8 cellular contexts compared by ENCODE assay signal in genomic region chr3:179196098-179196497, GRCh38. TPM values are rescaled to one million over a fixed set of nuclear protein-coding genes. Genes with fewer than 3 reads are reported as not detected.
DNase-seq lines count a peak whose midpoint lies in the region; ATAC-seq and TF ChIP-seq lines count a peak whose summit lies in the region.

No MANE protein-coding gene starts in this region.

- H3K4me3 Mint-ChIP-seq in natural killer cell (peak overlapping the region; percentile 42), T-helper 17 cell (no peak overlapping the region), osteocyte (ENCODE audit: unreplicated experiment) (no peak overlapping the region)
- H3K4me3 Mint-ChIP-seq in natural killer cell treated with Interleukin-12 subunit alpha and Interleukin-12 subunit beta and Interleukin-15 and Interleukin-18, amount 100 ng/mL, for 72 hours, result no peak overlapping the region

- peak; percentile 50 to 75 (median 58) for ATAC-seq in natural killer cell
- no peak for ATAC-seq in natural killer cell treated with Interleukin-12 subunit alpha and Interleukin-12 subunit beta and Interleukin-15 and Interleukin-18, amount 100 ng/mL, for 72 hours
- peak; percentile 72 for ATAC-seq in HG02970 (IDR thresholded peaks at IDR 0.05; ENCODE audit: low FRiP score, unreplicated experiment)
- ATAC-seq in T-helper 17 cell, result peak; percentile 78
- ATAC-seq in gastrocnemius medialis, result no peak

- no peaks in the 10 kb centered on the region for H3K27me3 ChIP-seq in gastrocnemius medialis

- DNase-seq in natural killer cell (no peak), T-helper 17 cell (no peak), osteocyte (ENCODE audit: extremely low spot score, unreplicated experiment) (no peak), gastrocnemius medialis (no peak), HPDE6-E6E7 (ENCODE audit: extremely low spot score) (no peak), SKM-1 (lab: John Stamatoyannopoulos, UW; ENCODE audit: unreplicated experiment) (no peak)
- no peak for DNase-seq in natural killer cell treated with Interleukin-12 subunit alpha and Interleukin-12 subunit beta and Interleukin-15 and Interleukin-18, amount 100 ng/mL, for 72 hours (ENCODE audit: low spot score)

- H3K27me3 Mint-ChIP-seq in natural killer cell (ENCODE audit: low read depth in 2 of 2), result no peaks in the 10 kb centered on the region
- H3K27me3 Mint-ChIP-seq in natural killer cell treated with Interleukin-12 subunit alpha and Interleukin-12 subunit beta and Interleukin-15 and Interleukin-18, amount 100 ng/mL, for 72 hours, result no peaks in the 10 kb centered on the region
- H3K27me3 Mint-ChIP-seq in T-helper 17 cell, result no peaks in the 10 kb centered on the region
- no peaks in the 10 kb centered on the region for H3K27me3 Mint-ChIP-seq in osteocyte (ENCODE audit: unreplicated experiment)

- H3K36me3 ChIP-seq in gastrocnemius medialis, result peaks cover 0 to 11% of the 10 kb centered on the region in 2 donors

- H3K9me3 Mint-ChIP-seq in natural killer cell (no peaks in the 10 kb centered on the region), osteocyte (ENCODE audit: unreplicated experiment) (no peaks in the 10 kb centered on the region)
- no peaks in the 10 kb centered on the region for H3K9me3 Mint-ChIP-seq in natural killer cell treated with Interleukin-12 subunit alpha and Interleukin-12 subunit beta and Interleukin-15 and Interleukin-18, amount 100 ng/mL, for 72 hours

- TF ChIP-seq POLR2A in gastrocnemius medialis (IDR thresholded peaks at IDR 0.05), result no peak

- H3K4me1 Mint-ChIP-seq in natural killer cell, result peaks cover 51 to 56% of the 10 kb centered on the region in 2 donors
- peaks cover 27 to 37% of the 10 kb centered on the region in 2 donors for H3K4me1 Mint-ChIP-seq in natural killer cell treated with Interleukin-12 subunit alpha and Interleukin-12 subunit beta and Interleukin-15 and Interleukin-18, amount 100 ng/mL, for 72 hours (ENCODE audit: low read depth in 2 of 2)
- peaks cover 29% of the 10 kb centered on the region for H3K4me1 Mint-ChIP-seq in T-helper 17 cell
- H3K4me1 Mint-ChIP-seq in osteocyte (ENCODE audit: unreplicated experiment), result peaks cover 71% of the 10 kb centered on the region

- peak overlapping the region in 1 of 4 donors; percentile 14 for H3K27ac ChIP-seq in gastrocnemius medialis

- H3K9me3 ChIP-seq in T-helper 17 cell (ENCODE audit: control insufficient read depth, low read length, poor library complexity, severe bottlenecking) (no peaks in the 10 kb centered on the region), gastrocnemius medialis (no peaks in the 10 kb centered on the region)

- H3K36me3 Mint-ChIP-seq in natural killer cell (no peaks in the 10 kb centered on the region), T-helper 17 cell (ENCODE audit: low read depth) (peaks cover 4% of the 10 kb centered on the region), osteocyte (ENCODE audit: unreplicated experiment) (peaks cover 19% of the 10 kb centered on the region)
- H3K36me3 Mint-ChIP-seq in natural killer cell treated with Interleukin-12 subunit alpha and Interleukin-12 subunit beta and Interleukin-15 and Interleukin-18, amount 100 ng/mL, for 72 hours, result peaks cover 6% of the 10 kb centered on the region

- in situ Hi-C loops in gastrocnemius medialis (cut with MboI; ENCODE audit: low sequenced_read_pairs in 4 of 4), result no loop called here

- intact Hi-C loops in natural killer cell (cut with micrococcal nuclease), result loop anchor here (1.0 kb wide), 1 partner anchor 49 kb away; no protein-coding TSS in a partner anchor
- intact Hi-C loops in gastrocnemius medialis (cut with DNase I; ENCODE audit: low total_unique reads), result no loop called here

- no peak overlapping the region for H3K4me3 ChIP-seq in gastrocnemius medialis

- TF ChIP-seq CTCF in natural killer cell (IDR thresholded peaks at IDR 0.05) (no peak), osteocyte (IDR thresholded peaks at IDR 0.05) (no peak), gastrocnemius medialis (IDR thresholded peaks at IDR 0.05 in 4 of 5, conservative IDR thresholded peaks at IDR 0.05 in 1 of 5) (no peak)

- H3K4me1 ChIP-seq in gastrocnemius medialis, result peaks cover 22% of the 10 kb centered on the region in 2 donors

- H3K27ac Mint-ChIP-seq in natural killer cell (peak overlapping the region; percentile 35 to 51), T-helper 17 cell (peak overlapping the region; percentile 86), osteocyte (ENCODE audit: unreplicated experiment) (peak overlapping the region; percentile 95)
- H3K27ac Mint-ChIP-seq in natural killer cell treated with Interleukin-12 subunit alpha and Interleukin-12 subunit beta and Interleukin-15 and Interleukin-18, amount 100 ng/mL, for 72 hours, result peak overlapping the region in 1 of 2 donors; percentile 63

RNA-seq across cellular contexts. Expression of gene PIK3CA, which starts 47.9 kb away (rescaled TPM):
- 10 to 100 TPM; 37.1 to 40.9 (median 40.2) TPM for total RNA-seq in natural killer cell
- total RNA-seq in natural killer cell treated with Interleukin-12 subunit alpha and Interleukin-12 subunit beta and Interleukin-15 and Interleukin-18, amount 100 ng/mL, for 72 hours, result 10 to 100 TPM; 10.9 to 21.9 TPM
- total RNA-seq in T-helper 17 cell, result 10 to 100 TPM; 42.4 to 45.4 TPM
- 42.1 and 48.1 TPM in 2 replicates for total RNA-seq in osteocyte
- total RNA-seq in gastrocnemius medialis, result 10 to 100 TPM; 16.0 to 29.4 (median 23.1) TPM

RNA-seq across cellular contexts. Expression of gene KCNMB3, which starts 54.8 kb away (rescaled TPM):
- total RNA-seq in natural killer cell (1 to 10 TPM; 1.3 to 1.8 (median 1.4) TPM), T-helper 17 cell (1 to 10 TPM in 1 of 2 donors, under 1 TPM in 1; 0.57 to 1.0 TPM), osteocyte (2.6 and 3.2 TPM in 2 replicates), gastrocnemius medialis (1 to 10 TPM in 1 of 4 donors, under 1 TPM in 3; 0.24 to 2.1 (median 0.44) TPM)
- 1 to 10 TPM; 2.0 to 2.1 TPM for total RNA-seq in natural killer cell treated with Interleukin-12 subunit alpha and Interleukin-12 subunit beta and Interleukin-15 and Interleukin-18, amount 100 ng/mL, for 72 hours

Comparison
In these comparisons a context has a peak if more than half of its experiments do, and no peak if none do; other contexts are left out.
1. ATAC-seq: peak in natural killer cell (3 of 3), HG02970 (single experiment) and T-helper 17 cell (single experiment); none in natural killer cell treated with Interleukin-12 subunit alpha and Interleukin-12 subunit beta and Interleukin-15 and Interleukin-18, amount 100 ng/mL, for 72 hours (0 of 2) and gastrocnemius medialis (0 of 2).